ENCODE assay signal across 8 cellular contexts in genomic region chr22:19942886-19943664, GRCh38. TPM values are rescaled to one million over a fixed set of nuclear protein-coding genes. Genes with fewer than 3 reads are reported as not detected.
A peak's percentile ranks its signal among the peaks of the same experiment; 100 is the strongest.
DNase-seq lines count a peak whose midpoint lies in the region; ATAC-seq and TF ChIP-seq lines count a peak whose summit lies in the region.

No MANE protein-coding gene starts in this region.

- DNase-seq in GF-D8 (lab: John Stamatoyannopoulos, UW) = peak; percentile 35
- DNase-seq in NCI-H1694 (lab: John Stamatoyannopoulos, UW) = peak; percentile 68
- DNase-seq in astrocyte of the spinal cord (ENCODE audit: low read depth, low spot score) = peak; percentile 90
- no peak for DNase-seq in immature natural killer cell
- DNase-seq in stimulated activated effector memory CD8-positive, alpha-beta T cell treated with anti-CD3 and anti-CD28 coated beads, Interleukin-12 subunit alpha, Interleukin-12 subunit beta, amount 100 ng/mL, for 72 hours (ENCODE audit: low spot score in 2 of 2) = no peak
- DNase-seq in iPS-NIHi11 (ENCODE audit: low spot score) = no peak
- DNase-seq in stimulated activated CD4-positive, alpha-beta T cell treated with anti-CD3 and anti-CD28 coated beads, Interleukin-4, amount 100 ng/mL, for 1 hour = no peak

- TF ChIP-seq CTCF in astrocyte of the spinal cord (IDR thresholded peaks at IDR 0.05; ENCODE audit: low read depth, low read length) = no peak

- peak overlapping the region; percentile 90 to 95 (median 94) for H3K4me3 Mint-ChIP-seq in immature natural killer cell
- peak overlapping the region; percentile 92 for H3K4me3 Mint-ChIP-seq in stimulated activated effector memory CD8-positive, alpha-beta T cell treated with anti-CD3 and anti-CD28 coated beads, Interleukin-12 subunit alpha, Interleukin-12 subunit beta, amount 100 ng/mL, for 72 hours

- no peaks in the 10 kb centered on the region for H3K27me3 Mint-ChIP-seq in immature natural killer cell (ENCODE audit: low read depth in 3 of 3)

- H3K9me3 Mint-ChIP-seq in immature natural killer cell = no peaks in the 10 kb centered on the region
- H3K9me3 Mint-ChIP-seq in stimulated activated effector memory CD8-positive, alpha-beta T cell treated with anti-CD3 and anti-CD28 coated beads, Interleukin-12 subunit alpha, Interleukin-12 subunit beta, amount 100 ng/mL, for 72 hours = no peaks in the 10 kb centered on the region

- in situ Hi-C loops in astrocyte of the spinal cord (cut with HindIII; ENCODE audit: low sequenced_read_pairs) = no loop called here

- H3K4me3 ChIP-seq in astrocyte of the spinal cord (ENCODE audit: low read depth, low read length) = peak overlapping the region; percentile 83

- ATAC-seq in stimulated activated effector memory CD8-positive, alpha-beta T cell treated with anti-CD3 and anti-CD28 coated beads, Interleukin-12 subunit alpha, Interleukin-12 subunit beta, amount 100 ng/mL, for 72 hours = no peak
- ATAC-seq in GM19351 (IDR thresholded peaks at IDR 0.05; ENCODE audit: unreplicated experiment) = no peak

- peaks cover 43 to 50% of the 10 kb centered on the region in 2 donors for H3K4me1 Mint-ChIP-seq in immature natural killer cell
- H3K4me1 Mint-ChIP-seq in stimulated activated effector memory CD8-positive, alpha-beta T cell treated with anti-CD3 and anti-CD28 coated beads, Interleukin-12 subunit alpha, Interleukin-12 subunit beta, amount 100 ng/mL, for 72 hours = peaks cover 39% of the 10 kb centered on the region

- H3K36me3 Mint-ChIP-seq in immature natural killer cell = peaks cover 0 to 4% (median 4%) of the 10 kb centered on the region in 3 donors
- peaks cover 20% of the 10 kb centered on the region for H3K36me3 Mint-ChIP-seq in stimulated activated effector memory CD8-positive, alpha-beta T cell treated with anti-CD3 and anti-CD28 coated beads, Interleukin-12 subunit alpha, Interleukin-12 subunit beta, amount 100 ng/mL, for 72 hours

- peak overlapping the region; percentile 82 to 95 (median 90) for H3K27ac Mint-ChIP-seq in immature natural killer cell
- peak overlapping the region; percentile 98 for H3K27ac Mint-ChIP-seq in stimulated activated effector memory CD8-positive, alpha-beta T cell treated with anti-CD3 and anti-CD28 coated beads, Interleukin-12 subunit alpha, Interleukin-12 subunit beta, amount 100 ng/mL, for 72 hours

RNA-seq across cellular contexts. Expression of gene TXNRD2, which starts 1.5 kb away (rescaled TPM):
- 10 to 100 TPM; 11.0 to 17.1 (median 15.5) TPM for polyA plus RNA-seq in immature natural killer cell

RNA-seq across cellular contexts. Expression of gene COMT, which starts 1.5 kb away (rescaled TPM):
- 100 to 1,000 TPM; 130 to 167 (median 155) TPM for polyA plus RNA-seq in immature natural killer cell

Comparison
In these comparisons a context has a peak if more than half of its experiments do, and no peak if none do; other contexts are left out.
1. DNase-seq: peak in GF-D8 (single experiment), NCI-H1694 (single experiment) and astrocyte of the spinal cord (single experiment); none in immature natural killer cell (0 of 3), stimulated activated effector memory CD8-positive, alpha-beta T cell treated with anti-CD3 and anti-CD28 coated beads, Interleukin-12 subunit alpha, Interleukin-12 subunit beta, amount 100 ng/mL, for 72 hours (0 of 2), iPS-NIHi11 (single experiment) and stimulated activated CD4-positive, alpha-beta T cell treated with anti-CD3 and anti-CD28 coated beads, Interleukin-4, amount 100 ng/mL, for 1 hour (single experiment).